10 cellular contexts compared by ENCODE assay signal in genomic region chr1:190759807-190760206, GRCh38.
DNase-seq lines count a peak whose midpoint lies in the region; ATAC-seq and TF ChIP-seq lines count a peak whose summit lies in the region.
"Had no signal": no experiment of that assay in that cellular context is flagged by ENCODE, and none has a peak within 500 bp of the region (broad histone marks: within the 10 kb centered on the region; RNA-seq: fewer than 3 reads in every experiment).

No MANE protein-coding gene starts in this region.

- no peaks in the 10 kb centered on the region for H3K27me3 Mint-ChIP-seq in naive thymus-derived CD4-positive, alpha-beta T cell
- H3K27me3 Mint-ChIP-seq in neural progenitor cell (ENCODE audit: insufficient read depth, low read depth), result no peaks in the 10 kb centered on the region
- H3K27me3 Mint-ChIP-seq: activated B cell treated with CpG ODN at 0.5 μM for 24 hours; activated naive CD4-positive, alpha-beta T cell treated with anti-CD3 and anti-CD28 coated beads, Interleukin-2, amount 10 ng/mL, durations not matched to agents 7 days and 5 days had no signal

- no peak overlapping the region for H3K27ac ChIP-seq in naive thymus-derived CD4-positive, alpha-beta T cell (ENCODE audit: low read depth, low read length)
- no peak overlapping the region for H3K27ac ChIP-seq in dorsolateral prefrontal cortex
- no peak overlapping the region for H3K27ac ChIP-seq in neural progenitor cell

- no peaks in the 10 kb centered on the region for H3K27me3 ChIP-seq in naive thymus-derived CD4-positive, alpha-beta T cell (ENCODE audit: control insufficient read depth in 2 of 2, insufficient read depth in 2 of 2, low read length in 2 of 2)
- H3K27me3 ChIP-seq in dorsolateral prefrontal cortex (no peaks in the 10 kb centered on the region), neural progenitor cell (no peaks in the 10 kb centered on the region)

- DNase-seq in naive thymus-derived CD4-positive, alpha-beta T cell, result no peak
- DNase-seq in HT-29 (ENCODE audit: low spot score), result no peak
- no peak for DNase-seq in dorsolateral prefrontal cortex
- DNase-seq in islet precursor cell, result no peak
- DNase-seq in neural progenitor cell (ENCODE audit: low spot score), result no peak
- DNase-seq: activated B cell treated with CpG ODN at 0.5 μM for 24 hours; activated naive CD4-positive, alpha-beta T cell treated with anti-CD3 and anti-CD28 coated beads, Interleukin-2, amount 10 ng/mL, durations not matched to agents 7 days and 5 days had no signal

- H3K9ac ChIP-seq in neural progenitor cell, result no peak overlapping the region

- no peaks in the 10 kb centered on the region for H3K36me3 Mint-ChIP-seq in naive thymus-derived CD4-positive, alpha-beta T cell
- H3K36me3 Mint-ChIP-seq in neural progenitor cell, result no peaks in the 10 kb centered on the region
- H3K36me3 Mint-ChIP-seq: activated naive CD4-positive, alpha-beta T cell treated with anti-CD3 and anti-CD28 coated beads, Interleukin-2, amount 10 ng/mL, durations not matched to agents 7 days and 5 days had no signal

- no peaks in the 10 kb centered on the region for H3K9me3 ChIP-seq in naive thymus-derived CD4-positive, alpha-beta T cell (ENCODE audit: control insufficient read depth in 2 of 3, low read length in 3 of 3)
- no peaks in the 10 kb centered on the region for H3K9me3 ChIP-seq in neural progenitor cell (ENCODE audit: low read depth)

- H3K36me3 ChIP-seq in naive thymus-derived CD4-positive, alpha-beta T cell (ENCODE audit: control insufficient read depth in 2 of 3, insufficient read depth in 3 of 3, low read length in 3 of 3), result no peaks in the 10 kb centered on the region
- H3K36me3 ChIP-seq in neural progenitor cell, result no peaks in the 10 kb centered on the region

- no peaks in the 10 kb centered on the region for H3K79me2 ChIP-seq in neural progenitor cell (ENCODE audit: low read depth)

- H3K27ac Mint-ChIP-seq in naive thymus-derived CD4-positive, alpha-beta T cell, result no peak overlapping the region
- no peak overlapping the region for H3K27ac Mint-ChIP-seq in neural progenitor cell
- H3K27ac Mint-ChIP-seq: activated B cell treated with CpG ODN at 0.5 μM for 24 hours; activated naive CD4-positive, alpha-beta T cell treated with anti-CD3 and anti-CD28 coated beads, Interleukin-2, amount 10 ng/mL, durations not matched to agents 7 days and 5 days had no signal

- no peaks in the 10 kb centered on the region for H3K4me1 ChIP-seq in naive thymus-derived CD4-positive, alpha-beta T cell (ENCODE audit: control insufficient read depth in 2 of 2, insufficient read depth in 2 of 2, low read length in 2 of 2)
- no peaks in the 10 kb centered on the region for H3K4me1 ChIP-seq in neural progenitor cell

- ATAC-seq in GM19035 (IDR thresholded peaks at IDR 0.05; ENCODE audit: unreplicated experiment) (peak; percentile 86), HG02798 (IDR thresholded peaks at IDR 0.05; ENCODE audit: poor library complexity, unreplicated experiment) (peak; percentile 82), HG03571 (IDR thresholded peaks at IDR 0.05; ENCODE audit: unreplicated experiment) (peak; percentile 75)
- ATAC-seq in naive thymus-derived CD4-positive, alpha-beta T cell, result peak; percentile 31

- H3K4me2 ChIP-seq in neural progenitor cell, result no peak overlapping the region

- peaks cover 0 to 7% (median 1%) of the 10 kb centered on the region in 11 donors for H3K9me3 Mint-ChIP-seq in naive thymus-derived CD4-positive, alpha-beta T cell
- H3K9me3 Mint-ChIP-seq in neural progenitor cell, result no peaks in the 10 kb centered on the region
- H3K9me3 Mint-ChIP-seq: activated B cell treated with CpG ODN at 0.5 μM for 24 hours had no signal

- POLR2A ChIA-PET in naive thymus-derived CD4-positive, alpha-beta T cell (lab: Charles Lee), result no interaction called here

- no peak overlapping the region for H3K4me3 ChIP-seq in naive thymus-derived CD4-positive, alpha-beta T cell (ENCODE audit: low read length)
- H3K4me3 ChIP-seq in dorsolateral prefrontal cortex (no peak overlapping the region), neural progenitor cell (no peak overlapping the region)

- H3K4me1 Mint-ChIP-seq in naive thymus-derived CD4-positive, alpha-beta T cell, result no peaks in the 10 kb centered on the region
- H3K4me1 Mint-ChIP-seq in neural progenitor cell, result no peaks in the 10 kb centered on the region
- H3K4me1 Mint-ChIP-seq: activated B cell treated with CpG ODN at 0.5 μM for 24 hours; activated naive CD4-positive, alpha-beta T cell treated with anti-CD3 and anti-CD28 coated beads, Interleukin-2, amount 10 ng/mL, durations not matched to agents 7 days and 5 days had no signal

- no peaks in the 10 kb centered on the region for H3F3A ChIP-seq in neural progenitor cell (ENCODE audit: low read depth)

- H3K4me3 Mint-ChIP-seq in naive thymus-derived CD4-positive, alpha-beta T cell, result no peak overlapping the region
- H3K4me3 Mint-ChIP-seq in neural progenitor cell, result no peak overlapping the region
- H3K4me3 Mint-ChIP-seq: activated B cell treated with CpG ODN at 0.5 μM for 24 hours; activated naive CD4-positive, alpha-beta T cell treated with anti-CD3 and anti-CD28 coated beads, Interleukin-2, amount 10 ng/mL, durations not matched to agents 7 days and 5 days had no signal

- no peaks in the 10 kb centered on the region for H4K20me1 ChIP-seq in neural progenitor cell (ENCODE audit: low read depth)

- TF ChIP-seq CTCF in dorsolateral prefrontal cortex (IDR thresholded peaks at IDR 0.05 in 54 of 56, conservative IDR thresholded peaks at IDR 0.05 in 2 of 56; ENCODE audit: low read depth in 1 of 56, partially characterized antibody in 56 of 56), result no peak
- TF ChIP-seq CTCF in neural progenitor cell (IDR thresholded peaks at IDR 0.05), result no peak

- intact Hi-C loops in naive thymus-derived CD4-positive, alpha-beta T cell (cut with micrococcal nuclease), result no loop called here
- intact Hi-C loops in dorsolateral prefrontal cortex (cut with DNase I), result no loop called here

- CTCF ChIA-PET in naive thymus-derived CD4-positive, alpha-beta T cell (lab: Charles Lee), result no interaction called here

- H2AFZ ChIP-seq in neural progenitor cell (replicated peaks), result no peak overlapping the region

Comparison
In these comparisons a context has a peak if more than half of its experiments do, and no peak if none do; other contexts are left out.
1. ATAC-seq: peak in every context shown above with its lines; median percentile 86 in GM19035; 82 in HG02798; 75 in HG03571; 31 in naive thymus-derived CD4-positive, alpha-beta T cell.